ENCODE assay signal across 24 cellular contexts in the genomic region with DNA sequence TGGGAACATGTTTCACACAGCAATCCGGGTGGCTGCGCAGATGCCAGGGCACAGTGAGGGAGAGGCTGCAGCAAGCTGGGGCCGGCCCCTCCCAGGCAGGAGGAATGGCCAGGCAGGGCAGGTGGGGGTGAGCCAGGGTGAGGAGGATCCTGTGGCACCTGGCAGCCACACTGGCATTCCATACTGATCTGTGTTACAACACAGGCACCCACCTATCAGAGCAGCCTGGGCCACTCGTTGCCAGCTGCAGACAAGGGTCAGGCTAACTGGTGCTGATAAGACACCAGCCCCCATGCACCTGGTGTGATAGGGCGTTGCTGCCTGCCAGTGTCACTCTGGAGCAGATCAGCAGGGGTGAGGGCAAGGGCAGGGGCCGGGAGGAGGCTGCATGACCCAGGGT. TPM values are rescaled to one million over a fixed set of nuclear protein-coding genes. Genes with fewer than 3 reads are reported as not detected.
DNase-seq lines count a peak whose midpoint lies in the region; ATAC-seq, FAIRE-seq and TF ChIP-seq lines count a peak whose summit lies in the region.
"Had no signal": no experiment of that assay in that cellular context is flagged by ENCODE, and none has a peak within 500 bp of the region (broad histone marks: within the 10 kb centered on the region; RNA-seq: fewer than 3 reads in every experiment).

No MANE protein-coding gene starts in this region.

- no peak for TF ChIP-seq RAD21 in IMR-90 (IDR thresholded peaks at IDR 0.05; ENCODE audit: low read length)
- TF ChIP-seq RAD21 in K562 (CRISPR knock-in tag; conservative IDR thresholded peaks at IDR 0.05 in 1 of 2, IDR thresholded peaks at IDR 0.05 in 1 of 2) = no peak

- no peak overlapping the region for H4K91ac ChIP-seq in IMR-90 (ENCODE audit: insufficient read depth, low read depth, low read length)

- peak overlapping the region; percentile 39 for H2AK9ac ChIP-seq in IMR-90 (replicated peaks; ENCODE audit: low read depth, low read length, poor library complexity)

- no peaks in the 10 kb centered on the region for H3K9me3 ChIP-seq in IMR-90 (ENCODE audit: control insufficient read depth, insufficient read depth, low read length)
- H3K9me3 ChIP-seq in K562 (replicated peaks; ENCODE audit: control insufficient read depth, insufficient read depth, low read depth, low read length) = no peaks in the 10 kb centered on the region
- H3K9me3 ChIP-seq in prostate gland = no peaks in the 10 kb centered on the region
- H3K9me3 ChIP-seq: thoracic aorta had no signal

- H3K79me2 ChIP-seq in K562 (ENCODE audit: control insufficient read depth, insufficient read depth, low read length) = no peaks in the 10 kb centered on the region

- TF ChIP-seq CTCF in IMR-90 (conservative IDR thresholded peaks at IDR 0.05; ENCODE audit: low read depth, low read length) = no peak
- no peak for TF ChIP-seq CTCF in K562 (IDR thresholded peaks at IDR 0.05 in 2 of 3, conservative IDR thresholded peaks at IDR 0.05 in 1 of 3; ENCODE audit: insufficient read depth in 2 of 3, low read depth in 1 of 3, low read length in 3 of 3)
- TF ChIP-seq CTCF in prostate gland (IDR thresholded peaks at IDR 0.05) = no peak

- TF ChIP-seq EP300 in K562 (IDR thresholded peaks at IDR 0.05; ENCODE audit: low read length) = no peak

- no peak overlapping the region for H3K27ac ChIP-seq in IMR-90 (ENCODE audit: insufficient read depth, low read length)
- no peak overlapping the region for H3K27ac ChIP-seq in K562 (ENCODE audit: extremely low read depth, low read depth, low read length)
- H3K27ac ChIP-seq in prostate gland = no peak overlapping the region
- H3K27ac ChIP-seq in substantia nigra (ENCODE audit: low read depth, low read length, poor library complexity, severe bottlenecking) = no peak overlapping the region
- H3K27ac ChIP-seq: cardiac muscle cell, thoracic aorta had no signal

- no peak for FAIRE-seq in K562 (lab: Jason Lieb, UNC)
- FAIRE-seq: endometrium, keratinocyte had no signal

- H3K14ac ChIP-seq in IMR-90 (replicated peaks; ENCODE audit: low read depth, low read length) = no peak overlapping the region

- H2BK5ac ChIP-seq in IMR-90 (ENCODE audit: low read depth, low read length, poor library complexity, severe bottlenecking) = no peak overlapping the region

- no peak overlapping the region for H4K5ac ChIP-seq in IMR-90 (ENCODE audit: low read depth, low read length)

- in situ Hi-C loops in IMR-90 (cut with MboI; ENCODE audit: low sequenced_read_pairs) (loop anchor here (25.0 kb wide), 1 partner anchor 173 kb away; no protein-coding TSS in a partner anchor), K562 (cut with MboI) (no loop called here)

- DNase-seq in COLO668 (lab: John Stamatoyannopoulos, UW; ENCODE audit: unreplicated experiment) (peak; percentile 73), IMR-90 (no peak), K562 (ENCODE audit: extremely low read depth in 1 of 4, low spot score in 3 of 4) (no peak), prostate gland (ENCODE audit: low spot score) (peak; percentile 30), NCI-H2171 (lab: John Stamatoyannopoulos, UW) (no peak), substantia nigra (lab: John Stamatoyannopoulos, UW) (no peak), H7 (no peak)
- DNase-seq: activated CD4-positive, alpha-beta T cell treated with anti-CD3 and anti-CD28 coated beads, Interleukin-2, amount 50 U/mL, for 48 hours; activated CD8-positive, alpha-beta memory T cell treated with anti-CD3 and anti-CD28 coated beads, Interleukin-2, amount 50 U/mL, for 4 hours; CD8-positive, alpha-beta T cell; dermis blood vessel endothelial cell; MM.1S; naive B cell; NCI-H1694; NCI-H226; NCI-H82; occipital lobe; stimulated activated CD4-positive, alpha-beta T cell treated with anti-CD3 and anti-CD28 coated beads, Interleukin-4, amount 100 ng/mL, for 4 hours; stimulated activated naive CD4-positive, alpha-beta T cell; T-cell had no signal

- H3K23ac ChIP-seq in IMR-90 (ENCODE audit: low read depth, low read length) = no peak overlapping the region

- H3K18ac ChIP-seq in IMR-90 (ENCODE audit: low read depth, low read length) = no peak overlapping the region

- POLR2A ChIA-PET in IMR-90 (lab: Charles Lee; ENCODE audit: unreplicated experiment) (no interaction called here), K562 (lab: Yijun Ruan, JAX) (no interaction called here)

- no peak overlapping the region for H2BK15ac ChIP-seq in IMR-90 (ENCODE audit: low read depth, low read length)

- no peak overlapping the region for H3K4ac ChIP-seq in IMR-90 (ENCODE audit: low read depth, low read length)

- no peak overlapping the region for H3K56ac ChIP-seq in IMR-90 (ENCODE audit: extremely low read depth, insufficient read depth, low read length)

- TF ChIP-seq POLR2A in IMR-90 (IDR thresholded peaks at IDR 0.05; ENCODE audit: low read depth, low read length) = no peak
- no peak for TF ChIP-seq POLR2A in K562 (conservative IDR thresholded peaks at IDR 0.05)
- TF ChIP-seq POLR2A in prostate gland (IDR thresholded peaks at IDR 0.05) = no peak

- H4K20me1 ChIP-seq in IMR-90 (ENCODE audit: insufficient read depth, low read length) (no peaks in the 10 kb centered on the region), K562 (replicated peaks; ENCODE audit: control insufficient read depth, insufficient read depth, low read length) (peaks cover 4% of the 10 kb centered on the region)

- H3K36me3 ChIP-seq in IMR-90 (ENCODE audit: control insufficient read depth, insufficient read depth, low read length) (no peaks in the 10 kb centered on the region), K562 (ENCODE audit: control insufficient read depth, insufficient read depth, low read length) (no peaks in the 10 kb centered on the region), prostate gland (no peaks in the 10 kb centered on the region), H7 (replicated peaks; ENCODE audit: control insufficient read depth, insufficient read depth, low read length) (no peaks in the 10 kb centered on the region)
- H3K36me3 ChIP-seq: cardiac muscle cell, thoracic aorta had no signal

- no peaks in the 10 kb centered on the region for H3K9me1 ChIP-seq in IMR-90 (ENCODE audit: insufficient read depth, low read length)
- H3K9me1 ChIP-seq in K562 (ENCODE audit: control insufficient read depth, insufficient read depth, low read length) = no peaks in the 10 kb centered on the region

- dilution Hi-C loops in IMR-90 (cut with HindIII; ENCODE audit: low sequenced_read_pairs, unreplicated experiment) = no loop called here

- 62% methylated on average over 3 of the region's 6 CpGs; no CpG with 5 or more reads in 1 of the 2 experiments for WGBS in IMR-90 (ENCODE audit: extremely low coverage in 2 of 2, insufficient read length in 1 of 2), 2 experiments
- 0% methylated on average over 6 of the region's 6 CpGs for WGBS in K562 (ENCODE audit: insufficient coverage, low coverage, missing lambda C conversion rate)
- WGBS in prostate gland = 66% methylated on average over 6 of the region's 6 CpGs

- H2AFZ ChIP-seq in IMR-90 (replicated peaks; ENCODE audit: low read length, poor library complexity) = peak overlapping the region; percentile 48
- no peak overlapping the region for H2AFZ ChIP-seq in K562 (ENCODE audit: low read depth, low read length)

- H3K4me3 ChIP-seq in IMR-90 (ENCODE audit: insufficient read depth, low read depth, low read length) (no peak overlapping the region), K562 (no peak overlapping the region), prostate gland (no peak overlapping the region), H7 (ENCODE audit: insufficient read depth, low read depth, low read length) (no peak overlapping the region)
- H3K4me3 ChIP-seq: cardiac muscle cell, thoracic aorta had no signal

- no peak overlapping the region for H4K8ac ChIP-seq in IMR-90 (ENCODE audit: low read depth in 2 of 2, low read length in 2 of 2)

- no peak overlapping the region for H2AK5ac ChIP-seq in IMR-90 (ENCODE audit: low read depth, low read length)

- CTCF ChIA-PET in IMR-90 (lab: Yijun Ruan, JAX) = no interaction called here
- CTCF ChIA-PET in K562 (lab: Yijun Ruan, JAX; ENCODE audit: low intra/inter-chr PET ratio) = no interaction called here

- BruUV-seq in IMR-90 (replicated peaks; lab: Mats Ljungman, UMichigan) (no TSS peak), K562 (replicated peaks; lab: Mats Ljungman, UMichigan) (no TSS peak)

- H3K4me1 ChIP-seq in IMR-90 (ENCODE audit: control insufficient read depth, insufficient read depth, low read length) (no peaks in the 10 kb centered on the region), K562 (replicated peaks in 1 of 2; ENCODE audit: control insufficient read depth in 2 of 2, insufficient read depth in 2 of 2, low read length in 2 of 2) (peaks cover 0 to 4% of the 10 kb centered on the region in 2 experiments; a peak in 2 of 5 replicates), prostate gland (replicated peaks) (no peaks in the 10 kb centered on the region)

- H3K27me3 ChIP-seq in IMR-90 (ENCODE audit: control insufficient read depth, insufficient read depth, low read length) (peaks cover 13% of the 10 kb centered on the region), K562 (ENCODE audit: control insufficient read depth in 2 of 2, insufficient read depth in 2 of 2, low read length in 2 of 2) (peaks cover 4 to 44% of the 10 kb centered on the region in 2 experiments; a peak in 4 of 5 replicates), prostate gland (replicated peaks; ENCODE audit: insufficient read depth) (no peaks in the 10 kb centered on the region), H7 (ENCODE audit: control insufficient read depth, insufficient read depth, low read length) (no peaks in the 10 kb centered on the region)
- H3K27me3 ChIP-seq: cardiac muscle cell had no signal

- ATAC-seq in IMR-90 (ENCODE audit: low read depth) = no peak
- ATAC-seq in K562 = no peak
- ATAC-seq: CD8-positive, alpha-beta T cell; T-cell had no signal

- no peaks in the 10 kb centered on the region for H3K79me1 ChIP-seq in IMR-90 (ENCODE audit: low read depth in 1 of 2, low read length in 2 of 2)

- no peak overlapping the region for H2BK120ac ChIP-seq in IMR-90 (ENCODE audit: low read depth, low read length)

- no peak overlapping the region for H3K4me2 ChIP-seq in IMR-90 (ENCODE audit: low read depth, low read length)
- H3K4me2 ChIP-seq in K562 (ENCODE audit: insufficient read depth, low read length) = no peak overlapping the region

- intact Hi-C loops in IMR-90 (cut with micrococcal nuclease) = no loop called here
- intact Hi-C loops in K562 (cut with micrococcal nuclease) = no loop called here
- intact Hi-C loops in prostate gland (cut with DNase I) = no loop called here

- no peak overlapping the region for H2BK20ac ChIP-seq in IMR-90 (ENCODE audit: low read depth, low read length)

- H3K9ac ChIP-seq in IMR-90 (ENCODE audit: low read depth, low read length) (no peak overlapping the region), K562 (ENCODE audit: insufficient read depth in 1 of 2, low read depth in 2 of 2, low read length in 2 of 2) (no peak overlapping the region)

RNA-seq across cellular contexts. Expression of gene RET, which starts 16.6 kb away (rescaled TPM):
- 0.18 and 0.28 TPM in 2 replicates for total RNA-seq in IMR-90 (2012; rRNA removed)
- polyA plus RNA-seq in IMR-90 (2012; rRNA removed) = 0.10 and 0.26 TPM in 2 replicates
- 0.08 and 0.24 TPM in 2 replicates for polyA plus RNA-seq in IMR-90 (2012; cell fraction: cytosol; rRNA removed)
- 0.14 and 0.25 TPM in 2 replicates for polyA plus RNA-seq in IMR-90 (2012; cell fraction: nucleus; rRNA removed; ENCODE audit: low replicate concordance)
- total RNA-seq in K562 (2011; cell fraction: chromatin; rRNA removed; ENCODE audit: low replicate concordance) = not detected in 2 replicates
- total RNA-seq in K562 (2011; cell fraction: nucleolus; rRNA removed) = not detected in 2 replicates
- not detected in 2 replicates for total RNA-seq in K562 (2011; cell fraction: nucleoplasm; rRNA removed)
- 0.05 TPM in 1 of 2 replicates, not detected in the other for total RNA-seq in K562 (2014; rRNA removed)
- not detected in 2 replicates for total RNA-seq in K562 (2014; rRNA removed; fragmentation: Illumina TruSeq; extraction: Trizol)
- total RNA-seq in K562 (2015; rRNA removed; fragmentation: Illumina TruSeq; extraction: Trizol) = not detected in 2 replicates
- total RNA-seq in K562 (2021) = 0.04 TPM in 1 of 2 replicates, not detected in the other
- polyA plus RNA-seq in K562 (2011; rRNA removed) = not detected in 2 replicates
- not detected in 2 replicates for polyA plus RNA-seq in K562 (2011; cell fraction: cytosol; rRNA removed)
- polyA plus RNA-seq in K562 (2011; cell fraction: nucleus; rRNA removed) = not detected in 2 replicates
- polyA plus RNA-seq in K562 (2012) = not detected in 2 replicates
- not detected in 2 replicates for polyA plus RNA-seq in K562 (2014; fragmentation: Illumina TruSeq; extraction: Trizol)
- not detected for polyA plus RNA-seq in K562 (2014; fragmentation: Nextera tagmentation; extraction: Ambion mirVana)
- polyA plus RNA-seq in K562 (2014; rRNA removed) = not detected in 2 replicates
- not detected in 2 replicates for polyA minus RNA-seq in K562 (2011; rRNA and poly(A)+ RNA removed)
- not detected in 2 replicates for polyA minus RNA-seq in K562 (2011; cell fraction: cytosol; rRNA and poly(A)+ RNA removed)
- polyA minus RNA-seq in K562 (2011; cell fraction: nucleus; rRNA and poly(A)+ RNA removed) = not detected in 2 replicates
- 1 to 10 TPM; 3.6 to 8.7 TPM for total RNA-seq in prostate gland
- 9.7 and 16.0 TPM in 2 replicates for total RNA-seq in H7 (2014; rRNA removed; shearing (Covaris generic))
- total RNA-seq: CD8-positive, alpha-beta T cell had no signal
- polyA plus RNA-seq: cardiac muscle cell had no signal

Comparison
In these comparisons a context has a peak if more than half of its experiments do, and no peak if none do; other contexts are left out.
1. DNase-seq: peak in COLO668 (single experiment) and prostate gland (single experiment); none in IMR-90 (single experiment), K562 (0 of 4), NCI-H2171 (single experiment), substantia nigra (0 of 49) and H7 (single experiment).